In genomic region chr14:60632777-60633176, GRCh38 we compare ENCODE assay signal across 14 cellular contexts. TPM values are rescaled to one million over a fixed set of nuclear protein-coding genes. Genes with fewer than 3 reads are reported as not detected.
A peak's percentile ranks its signal among the peaks of the same experiment; 100 is the strongest.
DNase-seq lines count a peak whose midpoint lies in the region; ATAC-seq and TF ChIP-seq lines count a peak whose summit lies in the region.
"Had no signal": no experiment of that assay in that cellular context is flagged by ENCODE, and none has a peak within 500 bp of the region (broad histone marks: within the 10 kb centered on the region; RNA-seq: fewer than 3 reads in every experiment).

No MANE protein-coding gene starts in this region.

- H3K23ac ChIP-seq in mesendoderm (ENCODE audit: low read length): no peak overlapping the region

- H3K79me2 ChIP-seq in mesendoderm (ENCODE audit: control insufficient read depth, insufficient read depth, low read length): no peaks in the 10 kb centered on the region

- H4K5ac ChIP-seq in mesendoderm (ENCODE audit: low read length): no peak overlapping the region

- H3K36me3 ChIP-seq in mesendoderm (ENCODE audit: control insufficient read depth, insufficient read depth, low read length): no peaks in the 10 kb centered on the region
- H3K36me3 ChIP-seq: gastroesophageal sphincter, tibial nerve had no signal

- no peak overlapping the region for H3K18ac ChIP-seq in mesendoderm (ENCODE audit: low read length)

- WGBS in mesendoderm (ENCODE audit: extremely low coverage, insufficient coverage, low lambda C conversion rate): no CpG with 5 or more reads among the region's 2 CpGs

- H3K4ac ChIP-seq in mesendoderm (ENCODE audit: low read depth, low read length): no peak overlapping the region

- no peak overlapping the region for H2AK5ac ChIP-seq in mesendoderm (ENCODE audit: low read length)

- no peak overlapping the region for H4K8ac ChIP-seq in mesendoderm (ENCODE audit: low read depth, low read length)

- H2BK120ac ChIP-seq in mesendoderm (ENCODE audit: low read depth, low read length): no peak overlapping the region

- DNase-seq in activated CD8-positive, alpha-beta T cell treated with anti-CD3 and anti-CD28 coated beads for 36 hours: no peak
- DNase-seq in NCI-H1694 treated with DMSO at 0.1 percent for 48 hours (lab: John Stamatoyannopoulos, UW): no peak
- no peak for DNase-seq in mesendoderm
- DNase-seq in omental fat pad (ENCODE audit: low spot score): no peak
- DNase-seq in activated gamma-delta T cell treated with Interleukin-2 at 50 U/mL for 16 hours: no peak
- DNase-seq: caudate nucleus, Right ventricle myocardium superior had no signal

- H3K27ac Mint-ChIP-seq in activated CD8-positive, alpha-beta T cell treated with anti-CD3 and anti-CD28 coated beads for 36 hours: no peak overlapping the region

- H3K4me3 Mint-ChIP-seq in activated CD8-positive, alpha-beta T cell treated with anti-CD3 and anti-CD28 coated beads for 36 hours: no peak overlapping the region

- no peaks in the 10 kb centered on the region for H3K36me3 Mint-ChIP-seq in activated CD8-positive, alpha-beta T cell treated with anti-CD3 and anti-CD28 coated beads for 36 hours (ENCODE audit: low read depth)

- H3K27me3 ChIP-seq in mesendoderm (ENCODE audit: insufficient read depth, low read length, poor library complexity): peaks cover 9% of the 10 kb centered on the region

- H2BK5ac ChIP-seq in mesendoderm (ENCODE audit: low read length): no peak overlapping the region

- H3K9me3 Mint-ChIP-seq in activated CD8-positive, alpha-beta T cell treated with anti-CD3 and anti-CD28 coated beads for 36 hours: no peaks in the 10 kb centered on the region

- no peak overlapping the region for H2BK15ac ChIP-seq in mesendoderm (replicated peaks; ENCODE audit: low read depth)

- peaks cover 37% of the 10 kb centered on the region for H3K27me3 Mint-ChIP-seq in activated CD8-positive, alpha-beta T cell treated with anti-CD3 and anti-CD28 coated beads for 36 hours

- H3K4me2 ChIP-seq in mesendoderm (ENCODE audit: low read length): no peak overlapping the region

- H3K4me1 Mint-ChIP-seq in activated CD8-positive, alpha-beta T cell treated with anti-CD3 and anti-CD28 coated beads for 36 hours (ENCODE audit: low read depth): peaks cover 10% of the 10 kb centered on the region

- H3K4me3 ChIP-seq in mesendoderm (ENCODE audit: low read length): no peak overlapping the region
- H3K4me3 ChIP-seq: gastroesophageal sphincter, K562, tibial nerve had no signal

- POLR2A ChIA-PET in activated CD8-positive, alpha-beta T cell treated with anti-CD3 and anti-CD28 coated beads for 36 hours (lab: Charles Lee): interaction anchor here (0.8 kb wide), 1 partner anchor 11 kb away, joined by 3 read pairs; no protein-coding TSS in a partner anchor

- no peaks in the 10 kb centered on the region for H3K79me1 ChIP-seq in mesendoderm (ENCODE audit: low read length)

- no peak overlapping the region for H3K56ac ChIP-seq in mesendoderm (ENCODE audit: low read length)

- CTCF ChIA-PET in activated CD8-positive, alpha-beta T cell treated with anti-CD3 and anti-CD28 coated beads for 36 hours (lab: Charles Lee): interaction anchor here (1.0 to 1.3 kb wide), 2 partner anchors 11 to 620 kb away, joined by 3 to 4 read pairs; no protein-coding TSS in a partner anchor

- intact Hi-C loops in activated CD8-positive, alpha-beta T cell treated with anti-CD3 and anti-CD28 coated beads for 36 hours (cut with micrococcal nuclease): no loop called here

- TF ChIP-seq CTCF in activated CD8-positive, alpha-beta T cell treated with anti-CD3 and anti-CD28 coated beads for 36 hours (IDR thresholded peaks at IDR 0.05): no peak
- no peak for TF ChIP-seq CTCF in omental fat pad (IDR thresholded peaks at IDR 0.05)

- H3K4me1 ChIP-seq in mesendoderm (ENCODE audit: control insufficient read depth, low read depth, low read length): no peaks in the 10 kb centered on the region

- H3K27ac ChIP-seq in mesendoderm (ENCODE audit: low read depth, low read length): no peak overlapping the region
- H3K27ac ChIP-seq: gastroesophageal sphincter, tibial nerve had no signal

- ATAC-seq in GM18511 (IDR thresholded peaks at IDR 0.05; ENCODE audit: unreplicated experiment) (peak; percentile 73), GM21526 (IDR thresholded peaks at IDR 0.05; ENCODE audit: low FRiP score, unreplicated experiment) (peak; percentile 75), HG03439 (IDR thresholded peaks at IDR 0.05; ENCODE audit: unreplicated experiment) (peak; percentile 45), omental fat pad (ENCODE audit: low FRiP score) (no peak)
- ATAC-seq in activated CD8-positive, alpha-beta T cell treated with anti-CD3 and anti-CD28 coated beads for 36 hours: peak; percentile 55
- ATAC-seq: gastroesophageal sphincter, K562 had no signal

- no peak overlapping the region for H3K9ac ChIP-seq in mesendoderm (ENCODE audit: low read length)

RNA-seq across cellular contexts. Expression of gene SIX1, which starts 16.5 kb away (rescaled TPM):
- not detected for total RNA-seq in activated CD8-positive, alpha-beta T cell treated with anti-CD3 and anti-CD28 coated beads for 36 hours
- 0.21 TPM for polyA plus RNA-seq in mesendoderm (2013, experiment 1 of 2)
- 0.17 TPM for polyA plus RNA-seq in mesendoderm (2013, experiment 2 of 2)
- total RNA-seq in omental fat pad: 1 to 10 TPM in 3 of 4 donors, under 1 TPM in 1; 0.72 to 3.3 (median 1.0) TPM
- total RNA-seq: activated CD8-positive, alpha-beta memory T cell treated with anti-CD3 and anti-CD28 coated beads for 36 hours; Right ventricle myocardium superior had no signal
